18 cellular contexts compared by ENCODE assay signal in the genomic region with DNA sequence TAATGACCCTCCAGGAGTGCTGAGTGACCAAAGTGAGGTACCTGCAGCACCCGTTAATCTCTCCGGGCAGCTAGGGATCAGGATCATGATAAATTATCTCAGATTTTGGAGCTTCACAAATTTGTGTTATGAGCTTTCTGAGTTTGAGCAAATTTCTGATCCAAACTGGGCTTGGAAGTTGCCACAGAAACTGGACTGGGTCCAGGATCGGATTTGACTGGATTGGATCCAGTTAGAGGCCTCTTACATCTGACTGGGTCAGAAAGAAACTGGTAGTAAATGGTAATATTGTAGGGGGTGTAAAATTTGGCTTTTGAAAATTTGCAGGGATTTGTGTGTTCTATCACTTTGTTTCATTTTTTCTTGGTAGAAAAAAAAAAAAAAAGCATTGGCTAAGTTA. TPM values are rescaled to one million over a fixed set of nuclear protein-coding genes. Genes with fewer than 3 reads are reported as not detected.
A peak's percentile ranks its signal among the peaks of the same experiment; 100 is the strongest.
DNase-seq lines count a peak whose midpoint lies in the region; ATAC-seq and TF ChIP-seq lines count a peak whose summit lies in the region.
"Had no signal": no experiment of that assay in that cellular context is flagged by ENCODE, and none has a peak within 500 bp of the region (broad histone marks: within the 10 kb centered on the region; RNA-seq: fewer than 3 reads in every experiment).

No MANE protein-coding gene starts in this region.

- TF ChIP-seq CTCF in progenitor cell of endocrine pancreas (IDR thresholded peaks at IDR 0.05; ENCODE audit: unreplicated experiment): no peak

- H3K4me3 ChIP-seq in subcutaneous abdominal adipose tissue (ENCODE audit: low read depth in 1 of 5, low read length in 5 of 5): no peak overlapping the region
- H3K4me3 ChIP-seq: BLaER1 treated with 17β-estradiol and CSF1 and Interleukin-3, amounts not matched to agents 10 nM and 100 nM had no signal

- no peaks in the 10 kb centered on the region for H3K27me3 ChIP-seq in subcutaneous abdominal adipose tissue (ENCODE audit: control insufficient read depth in 5 of 5, insufficient read depth in 4 of 5, low read length in 5 of 5)
- H3K27me3 ChIP-seq: BLaER1 treated with 17β-estradiol and CSF1 and Interleukin-3, amounts not matched to agents 10 nM and 100 nM had no signal

- peak overlapping the region; percentile 29 for H3K27ac Mint-ChIP-seq in progenitor cell of endocrine pancreas
- H3K27ac Mint-ChIP-seq: B cell; CD4-positive, alpha-beta T cell; CD8-positive, alpha-beta T cell had no signal

- H3K27me3 Mint-ChIP-seq in progenitor cell of endocrine pancreas: no peaks in the 10 kb centered on the region
- H3K27me3 Mint-ChIP-seq: CD4-positive, alpha-beta T cell had no signal

- H3K9ac ChIP-seq in subcutaneous abdominal adipose tissue (ENCODE audit: low read length in 5 of 5): peak overlapping the region in 1 of 5 donors; percentile 47
- H3K9ac ChIP-seq: BLaER1 treated with 17β-estradiol and CSF1 and Interleukin-3, amounts not matched to agents 10 nM and 100 nM had no signal

- H3K27ac ChIP-seq in subcutaneous abdominal adipose tissue (ENCODE audit: low read depth, low read length): peak overlapping the region; percentile 61
- H3K27ac ChIP-seq: BLaER1 treated with 17β-estradiol and CSF1 and Interleukin-3, amounts not matched to agents 10 nM and 100 nM; C4-2B had no signal

- peaks cover 0 to 4% (median 0%) of the 10 kb centered on the region in 5 donors for H3K9me3 ChIP-seq in subcutaneous abdominal adipose tissue (ENCODE audit: control insufficient read depth in 5 of 5, low read length in 5 of 5)

- peaks cover 0 to 52% (median 30%) of the 10 kb centered on the region in 5 donors for H3K4me1 ChIP-seq in subcutaneous abdominal adipose tissue (ENCODE audit: control insufficient read depth in 5 of 5, insufficient read depth in 5 of 5, low read length in 5 of 5)
- H3K4me1 ChIP-seq: Caco-2 had no signal

- H3K4me1 Mint-ChIP-seq in progenitor cell of endocrine pancreas (ENCODE audit: low read depth): no peaks in the 10 kb centered on the region
- H3K4me1 Mint-ChIP-seq: B cell had no signal

- H3K9me3 Mint-ChIP-seq in progenitor cell of endocrine pancreas (ENCODE audit: low read depth): peaks cover 21% of the 10 kb centered on the region

- H3K4me3 Mint-ChIP-seq in progenitor cell of endocrine pancreas (ENCODE audit: low read depth): no peak overlapping the region
- H3K4me3 Mint-ChIP-seq: B cell; CD4-positive, alpha-beta T cell; CD8-positive, alpha-beta T cell had no signal

- H3K36me3 Mint-ChIP-seq in progenitor cell of endocrine pancreas (ENCODE audit: insufficient read depth): no peaks in the 10 kb centered on the region
- H3K36me3 Mint-ChIP-seq: CD8-positive, alpha-beta T cell had no signal

- ATAC-seq in left lobe of liver (peak; percentile 68), HG02759 (IDR thresholded peaks at IDR 0.05; ENCODE audit: unreplicated experiment) (no peak)
- ATAC-seq: CD8-positive, alpha-beta T cell had no signal

- DNase-seq in left lobe of liver (ENCODE audit: low spot score) (peak; percentile 75), progenitor cell of endocrine pancreas (ENCODE audit: low spot score, unreplicated experiment) (no peak), AG08396 (ENCODE audit: low spot score) (no peak)
- DNase-seq: 8988T; ACHN; AML-193; Caco-2; Calu3; CD4-positive, alpha-beta T cell; CD8-positive, alpha-beta T cell; DMS79 treated with DMSO at 0.1 percent for 48 hours; GF-D8 had no signal

- no peaks in the 10 kb centered on the region for H3K36me3 ChIP-seq in subcutaneous abdominal adipose tissue (ENCODE audit: control insufficient read depth in 5 of 5, insufficient read depth in 5 of 5, low read length in 5 of 5)

RNA-seq across cellular contexts. Expression of a gene that starts 19.7 kb away (rescaled TPM):
- total RNA-seq in left lobe of liver: 0.08 TPM
- total RNA-seq in progenitor cell of endocrine pancreas: 17.2 and 19.0 TPM in 2 replicates
- total RNA-seq: A673; B cell; CD4-positive, alpha-beta T cell; CD8-positive, alpha-beta T cell had no signal

Comparison
In these comparisons a context has a peak if more than half of its experiments do, and no peak if none do; other contexts are left out.
1. RNA of a gene that starts 19.7 kb away (total RNA-seq): 17.2 to 19.0 TPM in progenitor cell of endocrine pancreas; 0.08 TPM in left lobe of liver (single experiment); every median in the first group is over 10 times any median in the second.